Comparison of ENCODE assay signal across 30 cellular contexts in genomic region chr17:60901222-60901621, GRCh38.
DNase-seq lines count a peak whose midpoint lies in the region; ATAC-seq, FAIRE-seq and TF ChIP-seq lines count a peak whose summit lies in the region.
"Had no signal": no experiment of that assay in that cellular context is flagged by ENCODE, and none has a peak within 500 bp of the region (broad histone marks: within the 10 kb centered on the region; RNA-seq: fewer than 3 reads in every experiment).

No MANE protein-coding gene starts in this region.

- peak; percentile 14 for TF ChIP-seq CTCF in C4-2B (conservative IDR thresholded peaks at IDR 0.05)
- peak; percentile 25; the same call in 1 of the 2 replicates for TF ChIP-seq CTCF in IMR-90 (conservative IDR thresholded peaks at IDR 0.05; ENCODE audit: low read depth, low read length)
- no peak for TF ChIP-seq CTCF in astrocyte (IDR thresholded peaks at IDR 0.05; ENCODE audit: insufficient read depth, low read depth, low read length)
- TF ChIP-seq CTCF in fibroblast of villous mesenchyme (IDR thresholded peaks at IDR 0.05; ENCODE audit: insufficient read depth, low read depth, low read length), result no peak
- no peak for TF ChIP-seq CTCF in spleen (IDR thresholded peaks at IDR 0.05 in 8 of 11, conservative IDR thresholded peaks at IDR 0.05 in 3 of 11)

- H3K36me3 Mint-ChIP-seq in astrocyte (ENCODE audit: low read depth, unreplicated experiment), result no peaks in the 10 kb centered on the region

- ATAC-seq in IMR-90 (ENCODE audit: low read depth), result peak; percentile 40; the same call in 1 of the 2 replicates
- ATAC-seq: activated naive CD4-positive, alpha-beta T cell treated with anti-CD3 and anti-CD28 coated beads, Interleukin-2, amount 50 U/mL, for 72 hours; activated T-cell treated with anti-CD3 and anti-CD28 coated beads, Interleukin-2, amount 50 U/mL, for 72 hours; lower lobe of right lung had no signal

- H2BK120ac ChIP-seq in IMR-90 (ENCODE audit: low read depth, low read length), result peak overlapping the region; percentile 66; the same call in 1 of the 2 replicates

- in situ Hi-C loops in IMR-90 (cut with MboI; ENCODE audit: low sequenced_read_pairs), result no loop called here

- dilution Hi-C loops in IMR-90 (cut with HindIII; ENCODE audit: low sequenced_read_pairs, unreplicated experiment), result no loop called here

- no peak overlapping the region for H3K4me3 ChIP-seq in IMR-90 (ENCODE audit: insufficient read depth, low read depth, low read length)
- no peak overlapping the region for H3K4me3 ChIP-seq in astrocyte (ENCODE audit: insufficient read depth, low read depth, low read length)
- H3K4me3 ChIP-seq in fibroblast of villous mesenchyme (ENCODE audit: low read depth, low read length), result no peak overlapping the region
- H3K4me3 ChIP-seq in spleen, result no peak overlapping the region
- H3K4me3 ChIP-seq: breast epithelium, dorsolateral prefrontal cortex, lower lobe of right lung, PC-9, sigmoid colon, SK-N-MC, transverse colon had no signal

- peaks cover 3% of the 10 kb centered on the region for H3K9me3 Mint-ChIP-seq in astrocyte (ENCODE audit: unreplicated experiment)

- no peak overlapping the region for H2AFZ ChIP-seq in IMR-90 (replicated peaks; ENCODE audit: low read length, poor library complexity)
- no peak overlapping the region for H2AFZ ChIP-seq in astrocyte (ENCODE audit: low read depth, low read length)
- H2AFZ ChIP-seq: parathyroid adenoma, PC-9 had no signal

- H3K4ac ChIP-seq in IMR-90 (ENCODE audit: low read depth, low read length), result peak overlapping the region; percentile 25; the same call in 1 of the 2 replicates

- POLR2A ChIA-PET in IMR-90 (lab: Charles Lee; ENCODE audit: unreplicated experiment), result no interaction called here

- no peak overlapping the region; the same call in 2 of the 3 replicates for H2BK15ac ChIP-seq in IMR-90 (ENCODE audit: low read depth, low read length)

- peak; percentile 26; the same call in 1 of the 2 replicates for TF ChIP-seq RAD21 in IMR-90 (IDR thresholded peaks at IDR 0.05; ENCODE audit: low read length)

- peak overlapping the region; percentile 34; the same call in 1 of the 2 replicates for H3K14ac ChIP-seq in IMR-90 (replicated peaks; ENCODE audit: low read depth, low read length)

- H2AK9ac ChIP-seq in IMR-90 (replicated peaks; ENCODE audit: low read depth, low read length, poor library complexity), result no peak overlapping the region

- H4K8ac ChIP-seq in IMR-90 (ENCODE audit: low read depth in 2 of 2, low read length in 2 of 2), result peak overlapping the region in 1 of 2 experiments; percentile 75; a peak in 1 of 4 replicates

- intact Hi-C loops in IMR-90 (cut with micrococcal nuclease), result loop anchor here (10.0 kb wide), 1 partner anchor 494 kb away; the partner anchor contains the start of gene TBX2
- intact Hi-C loops in spleen (cut with DNase I; ENCODE audit: low total_unique reads), result no loop called here

- no peak overlapping the region for H3K18ac ChIP-seq in IMR-90 (ENCODE audit: low read depth, low read length)

- H3K79me1 ChIP-seq in IMR-90 (ENCODE audit: low read depth in 1 of 2, low read length in 2 of 2), result peaks cover 0 to 3% of the 10 kb centered on the region in 2 experiments; a peak in 2 of 4 replicates

- no TSS peak for BruUV-seq in IMR-90 (replicated peaks; lab: Mats Ljungman, UMichigan)

- H3K36me3 ChIP-seq in IMR-90 (ENCODE audit: control insufficient read depth, insufficient read depth, low read length) (0 out of 2 replicates have a peak, but pooled peaks cover 2% of the 10 kb centered on the region), astrocyte (ENCODE audit: insufficient read depth, low read length) (no peaks in the 10 kb centered on the region), spleen (peaks cover 0 to 28% (median 0%) of the 10 kb centered on the region in 6 donors)
- H3K36me3 ChIP-seq: breast epithelium, transverse colon had no signal

- H2BK20ac ChIP-seq in IMR-90 (ENCODE audit: low read depth, low read length), result peak overlapping the region; percentile 76; the same call in 1 of the 2 replicates

- H3K4me1 Mint-ChIP-seq in astrocyte (ENCODE audit: low read depth, unreplicated experiment), result no peaks in the 10 kb centered on the region
- H3K4me1 Mint-ChIP-seq: immature natural killer cell had no signal

- H2AK5ac ChIP-seq in IMR-90 (ENCODE audit: low read depth, low read length), result no peak overlapping the region

- H3K9me1 ChIP-seq in IMR-90 (ENCODE audit: insufficient read depth, low read length), result no peaks in the 10 kb centered on the region

- H3K9ac ChIP-seq in IMR-90 (ENCODE audit: low read depth, low read length) (no peak overlapping the region), astrocyte (ENCODE audit: low read length) (peak overlapping the region; percentile 12)
- H3K9ac ChIP-seq: parathyroid adenoma had no signal

- H2BK5ac ChIP-seq in IMR-90 (ENCODE audit: low read depth, low read length, poor library complexity, severe bottlenecking), result peak overlapping the region; percentile 75

- H4K20me1 ChIP-seq in IMR-90 (ENCODE audit: insufficient read depth, low read length), result no peaks in the 10 kb centered on the region
- no peaks in the 10 kb centered on the region for H4K20me1 ChIP-seq in astrocyte (ENCODE audit: insufficient read depth, low read length)

- H4K91ac ChIP-seq in IMR-90 (ENCODE audit: insufficient read depth, low read depth, low read length), result 0 out of 2 replicates have a peak overlapping the region, but pooled peaks have one; percentile 34

- no peaks in the 10 kb centered on the region for H3K9me3 ChIP-seq in IMR-90 (ENCODE audit: control insufficient read depth, insufficient read depth, low read length)
- H3K9me3 ChIP-seq in astrocyte (ENCODE audit: insufficient read depth, low read depth, low read length), result no peaks in the 10 kb centered on the region
- peaks cover 11 to 25% (median 18%) of the 10 kb centered on the region in 8 donors for H3K9me3 ChIP-seq in spleen

- no peak overlapping the region for H3K4me2 ChIP-seq in IMR-90 (ENCODE audit: low read depth, low read length)
- peak overlapping the region; percentile 57 for H3K4me2 ChIP-seq in astrocyte (ENCODE audit: low read length)
- H3K4me2 ChIP-seq: PC-9 had no signal

- H3K4me1 ChIP-seq in IMR-90 (ENCODE audit: control insufficient read depth, insufficient read depth, low read length), result peaks cover 2% of the 10 kb centered on the region; the same call in 1 of the 2 replicates
- H3K4me1 ChIP-seq in astrocyte (ENCODE audit: insufficient read depth, low read length), result peaks cover 7% of the 10 kb centered on the region
- no peaks in the 10 kb centered on the region for H3K4me1 ChIP-seq in spleen
- H3K4me1 ChIP-seq: breast epithelium, parathyroid adenoma, sigmoid colon, transverse colon had no signal

- no peak overlapping the region for H3K27ac Mint-ChIP-seq in astrocyte (ENCODE audit: unreplicated experiment)
- H3K27ac Mint-ChIP-seq: activated naive CD4-positive, alpha-beta T cell treated with anti-CD3 and anti-CD28 coated beads, Interleukin-2, amount 50 U/mL, for 72 hours; activated T-cell treated with anti-CD3 and anti-CD28 coated beads, Interleukin-2, amount 50 U/mL, for 72 hours; immature natural killer cell had no signal

- no peaks in the 10 kb centered on the region for H3K27me3 Mint-ChIP-seq in astrocyte (ENCODE audit: low read depth, unreplicated experiment)
- H3K27me3 Mint-ChIP-seq: naive B cell had no signal

- no peak overlapping the region for H3K23ac ChIP-seq in IMR-90 (ENCODE audit: low read depth, low read length)

- CTCF ChIA-PET in IMR-90 (lab: Yijun Ruan, JAX), result no interaction called here

- no peak for TF ChIP-seq POLR2A in IMR-90 (IDR thresholded peaks at IDR 0.05; ENCODE audit: low read depth, low read length)
- no peak for TF ChIP-seq POLR2A in spleen (IDR thresholded peaks at IDR 0.05)

- no peaks in the 10 kb centered on the region for H3K79me2 ChIP-seq in astrocyte (ENCODE audit: insufficient read depth, low read length)
- H3K79me2 ChIP-seq: parathyroid adenoma had no signal

- H4K5ac ChIP-seq in IMR-90 (ENCODE audit: low read depth, low read length), result no peak overlapping the region

- DNase-seq in IMR-90 (peak; percentile 25), astrocyte (ENCODE audit: low read depth) (peak; percentile 33), fibroblast of villous mesenchyme (ENCODE audit: low read depth) (peak; percentile 16), hippocampal formation (lab: John Stamatoyannopoulos, UW) (no peak), spleen (no peak), RPMI8226 (no peak), LoVo (ENCODE audit: low spot score) (no peak)
- DNase-seq: activated CD8-positive, alpha-beta memory T cell treated with anti-CD3 and anti-CD28 coated beads for 24 hours; activated T-cell treated with anti-CD3 and anti-CD28 coated beads, Interleukin-2, amount 50 U/mL, for 72 hours; dorsolateral prefrontal cortex; erythroblast; head of caudate nucleus; immature natural killer cell; Karpas-422; lower lobe of right lung; naive B cell; NCI-H1436; NCI-H2171; PC-9; sigmoid colon; stimulated activated CD4-positive, alpha-beta T cell treated with anti-CD3 and anti-CD28 coated beads, Interleukin-1b, Interleukin-23, amount 100 ng/mL, for 48 hours; stimulated activated naive CD4-positive, alpha-beta T cell treated with Interleukin-2 at 50 U/mL for 16 hours; T1000; transverse colon had no signal

- no peak overlapping the region for H3K56ac ChIP-seq in IMR-90 (ENCODE audit: extremely low read depth, insufficient read depth, low read length)

- H3K27me3 ChIP-seq in IMR-90 (ENCODE audit: control insufficient read depth, insufficient read depth, low read length) (no peaks in the 10 kb centered on the region), astrocyte (ENCODE audit: insufficient read depth, low read length) (no peaks in the 10 kb centered on the region), spleen (replicated peaks in 1 of 7) (no peaks in the 10 kb centered on the region)
- H3K27me3 ChIP-seq: breast epithelium, dorsolateral prefrontal cortex, sigmoid colon, transverse colon had no signal

- peak; percentile 52 for FAIRE-seq in astrocyte (lab: Jason Lieb, UNC)
- FAIRE-seq: H1 had no signal

- H3K27ac ChIP-seq in C4-2B, result no peak overlapping the region
- no peak overlapping the region for H3K27ac ChIP-seq in IMR-90 (ENCODE audit: insufficient read depth, low read length)
- H3K27ac ChIP-seq in astrocyte (ENCODE audit: low read depth, low read length), result peak overlapping the region; percentile 49
- H3K27ac ChIP-seq in spleen, result no peak overlapping the region
- H3K27ac ChIP-seq: breast epithelium, dorsolateral prefrontal cortex, lower lobe of right lung, parathyroid adenoma, PC-9, sigmoid colon, SK-N-MC, transverse colon had no signal

- H3K4me3 Mint-ChIP-seq in astrocyte (ENCODE audit: unreplicated experiment), result no peak overlapping the region
- H3K4me3 Mint-ChIP-seq: activated T-cell treated with anti-CD3 and anti-CD28 coated beads, Interleukin-2, amount 50 U/mL, for 72 hours; immature natural killer cell; naive B cell had no signal

TF ChIP-seq in IMR-90, 13 proteins besides CTCF, POLR2A, EP300 and RAD21 (continues in another document):
- no peak for TF ChIP-seq MAFK (IDR thresholded peaks at IDR 0.05; ENCODE audit: low read depth, low read length)

Comparison
In these comparisons a context has a peak if more than half of its experiments do, and no peak if none do; other contexts are left out.
1. CTCF ChIP-seq: peak in C4-2B (single experiment) and IMR-90 (single experiment); none in astrocyte (single experiment), fibroblast of villous mesenchyme (single experiment) and spleen (0 of 11).
2. DNase-seq: peak in IMR-90 (single experiment), astrocyte (single experiment) and fibroblast of villous mesenchyme (single experiment); none in hippocampal formation (0 of 2), spleen (single experiment), RPMI8226 (single experiment) and LoVo (single experiment).